Comparison of ENCODE assay signal across 17 cellular contexts in the genomic region with DNA sequence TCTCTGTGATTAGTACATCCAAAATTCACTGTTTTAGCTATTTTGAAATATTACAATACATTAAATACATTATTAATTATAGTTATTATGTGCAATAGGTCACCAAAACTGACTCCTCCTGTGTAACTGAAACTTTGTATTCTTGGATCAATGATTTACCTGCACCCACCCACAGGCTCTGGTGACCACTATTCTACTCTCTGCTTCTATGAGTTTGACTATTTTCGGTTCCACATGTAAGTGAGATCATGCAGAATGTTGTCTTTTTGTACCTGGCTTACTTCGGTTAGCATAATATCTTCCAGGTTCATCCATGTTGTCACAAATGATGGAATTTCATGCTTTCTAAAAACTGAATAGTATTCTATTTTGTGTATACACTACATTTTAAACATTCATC. TPM values are rescaled to one million over a fixed set of nuclear protein-coding genes. Genes with fewer than 3 reads are reported as not detected.
A peak's percentile ranks its signal among the peaks of the same experiment; 100 is the strongest.
DNase-seq lines count a peak whose midpoint lies in the region; ATAC-seq and TF ChIP-seq lines count a peak whose summit lies in the region.
"Had no signal": no experiment of that assay in that cellular context is flagged by ENCODE, and none has a peak within 500 bp of the region (broad histone marks: within the 10 kb centered on the region; RNA-seq: fewer than 3 reads in every experiment).

No MANE protein-coding gene starts in this region.

- ATAC-seq in GM18867 (IDR thresholded peaks at IDR 0.05; ENCODE audit: unreplicated experiment) (peak; percentile 98), GM21390 (IDR thresholded peaks at IDR 0.05; ENCODE audit: unreplicated experiment) (peak; percentile 98), HG02885 (IDR thresholded peaks at IDR 0.05; ENCODE audit: poor library complexity, unreplicated experiment) (peak; percentile 66), HG03460 (IDR thresholded peaks at IDR 0.05; ENCODE audit: unreplicated experiment) (peak; percentile 98), GM19328 (IDR thresholded peaks at IDR 0.05; ENCODE audit: unreplicated experiment) (no peak)

- peaks cover 0 to 6% of the 10 kb centered on the region in 2 donors for H3K9me3 ChIP-seq in right atrium auricular region
- H3K9me3 ChIP-seq: adrenal gland, SK-N-SH had no signal

- no peak for DNase-seq in right atrium auricular region (ENCODE audit: low spot score)
- DNase-seq in A172 (ENCODE audit: low spot score): no peak
- DNase-seq in KBM-7: no peak
- DNase-seq: adrenal gland, AML-193, cortex of kidney, mammary epithelial cell, NCI-H1417 treated with DMSO at 0.1 percent for 48 hours, NCI-H748 treated with DMSO at 0.1 percent for 48 hours, nucleus accumbens, SK-N-SH had no signal

- in situ Hi-C loops in KBM-7 (cut with MboI; ENCODE audit: low pct_unique_long_range_greater_than_20kb, low sequenced_read_pairs): no loop called here

- TF ChIP-seq CTCF in right atrium auricular region (IDR thresholded peaks at IDR 0.05): no peak

- H3K4me1 ChIP-seq in right atrium auricular region: no peaks in the 10 kb centered on the region
- H3K4me1 ChIP-seq: adrenal gland had no signal

- no peaks in the 10 kb centered on the region for H3K36me3 ChIP-seq in right atrium auricular region
- H3K36me3 ChIP-seq: adrenal gland had no signal

- H3K27me3 ChIP-seq in right atrium auricular region: no peaks in the 10 kb centered on the region
- H3K27me3 ChIP-seq: adrenal gland had no signal

- H3K4me3 ChIP-seq in right atrium auricular region: no peak overlapping the region
- H3K4me3 ChIP-seq: adrenal gland had no signal

- H3K27ac ChIP-seq in right atrium auricular region: no peak overlapping the region
- H3K27ac ChIP-seq: adrenal gland had no signal

RNA-seq across cellular contexts. Expression of gene SLC2A2, which starts 43.8 kb away (rescaled TPM):
- not detected for total RNA-seq in right atrium auricular region
- 0.07 TPM in 2 replicates for total RNA-seq in A172 (2014; rRNA removed; shearing (Covaris generic))
- total RNA-seq: Daoy, mammary epithelial cell had no signal
